Comparison of ENCODE assay signal across 8 cellular contexts in the genomic region with DNA sequence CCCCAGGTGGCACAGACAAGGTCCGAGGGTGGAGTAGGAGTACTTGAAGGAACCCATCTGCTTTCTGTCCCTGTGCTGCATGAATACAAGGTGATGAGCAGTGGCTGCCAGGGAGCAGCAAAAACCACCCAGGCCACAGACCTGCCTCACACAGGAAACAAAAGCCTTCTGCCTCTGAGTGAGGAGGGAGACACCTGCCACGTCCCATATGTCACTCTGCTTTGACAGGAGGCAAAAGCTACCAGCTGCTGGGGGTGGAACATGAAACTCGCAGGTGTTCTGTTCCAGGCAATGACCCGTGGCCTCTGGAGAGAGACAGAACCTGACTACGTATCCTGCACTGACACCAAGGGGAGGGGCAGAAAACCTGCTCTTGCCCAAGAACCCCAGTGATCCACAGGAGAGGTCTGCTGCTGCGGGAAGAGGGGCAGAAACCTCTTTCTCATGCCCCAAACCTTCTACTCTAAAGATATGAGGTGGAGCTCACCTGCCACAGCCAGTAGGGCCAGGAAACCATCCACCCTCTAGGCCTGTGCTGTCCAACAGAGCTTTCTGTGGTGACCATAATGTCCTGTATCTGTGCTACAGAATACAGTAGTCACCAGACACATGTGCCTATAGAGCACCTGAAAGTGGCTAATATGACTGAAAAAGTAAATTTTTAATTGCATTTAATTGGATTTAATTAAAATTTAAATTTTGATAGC.
DNase-seq lines count a peak whose midpoint lies in the region; ATAC-seq lines count a peak whose summit lies in the region.

No MANE protein-coding gene starts in this region.

- ATAC-seq in GM19452 (IDR thresholded peaks at IDR 0.05; ENCODE audit: unreplicated experiment) (peak; percentile 99), HG03175 (IDR thresholded peaks at IDR 0.05; ENCODE audit: unreplicated experiment) (peak; percentile 98)

- peak; percentile 97 for DNase-seq in DMS53 (lab: John Stamatoyannopoulos, UW)
- DNase-seq in NCI-H524 (lab: John Stamatoyannopoulos, UW) = peak; percentile 82 to 94
- DNase-seq in activated CD4-positive, CD25-positive, alpha-beta regulatory T cell treated with anti-CD3 and anti-CD28 coated beads, Interleukin-2, amount 50 U/mL, for 72 hours = no peak
- DNase-seq in trophoblast cell = no peak
- DNase-seq in NK-92 (lab: John Stamatoyannopoulos, UW; ENCODE audit: unreplicated experiment) = no peak
- no peak for DNase-seq in GM03348 (ENCODE audit: low spot score)

- H3K4me3 ChIP-seq in trophoblast cell (ENCODE audit: low read depth, low read length) = no peak overlapping the region

- H3K23ac ChIP-seq in trophoblast cell (ENCODE audit: low read length) = no peak overlapping the region

- H2BK12ac ChIP-seq in trophoblast cell (ENCODE audit: low read length) = no peak overlapping the region

- H3K9ac ChIP-seq in trophoblast cell (ENCODE audit: low read length) = no peak overlapping the region

- no CpG with 5 or more reads among the region's 6 CpGs for WGBS in trophoblast cell (ENCODE audit: extremely low coverage, insufficient coverage, insufficient read length)

- peaks cover 0 to 2% of the 10 kb centered on the region in 2 experiments for H3K4me1 ChIP-seq in trophoblast cell (ENCODE audit: control insufficient read depth in 1 of 2, insufficient read depth in 2 of 2, low read length in 2 of 2)

- no peak overlapping the region for H3K4ac ChIP-seq in trophoblast cell (ENCODE audit: low read depth, low read length)

- H3K79me2 ChIP-seq in trophoblast cell (ENCODE audit: control insufficient read depth, insufficient read depth, low read length, poor library complexity) = no peaks in the 10 kb centered on the region

- no peak overlapping the region for H2BK120ac ChIP-seq in trophoblast cell (ENCODE audit: insufficient read depth, low read length, poor library complexity)

- H3K4me2 ChIP-seq in trophoblast cell (ENCODE audit: low read length) = no peak overlapping the region

- no peak overlapping the region for H3K27ac ChIP-seq in trophoblast cell (ENCODE audit: low read depth, low read length)

- H4K8ac ChIP-seq in trophoblast cell (ENCODE audit: low read depth, low read length) = no peak overlapping the region

- no peak overlapping the region for H2AFZ ChIP-seq in trophoblast cell (ENCODE audit: insufficient read depth, low read length, poor library complexity)

- H2AK5ac ChIP-seq in trophoblast cell (ENCODE audit: low read length) = no peak overlapping the region

- no peak overlapping the region for H3K14ac ChIP-seq in trophoblast cell (ENCODE audit: low read length)

- no peak overlapping the region for H4K91ac ChIP-seq in trophoblast cell (ENCODE audit: low read depth, low read length)

- no peak overlapping the region for H3K18ac ChIP-seq in trophoblast cell (ENCODE audit: low read length)

- H3K27me3 ChIP-seq in trophoblast cell (ENCODE audit: insufficient read depth, low read length) = no peaks in the 10 kb centered on the region

- no peak overlapping the region for H2BK5ac ChIP-seq in trophoblast cell (ENCODE audit: low read depth, low read length, poor library complexity)

- H3K36me3 ChIP-seq in trophoblast cell (ENCODE audit: control insufficient read depth in 1 of 2, insufficient read depth in 2 of 2, low read length in 2 of 2) = peaks cover 3 to 5% of the 10 kb centered on the region in 2 experiments

- no peak overlapping the region for H4K12ac ChIP-seq in trophoblast cell (ENCODE audit: low read depth, low read length)

- H3K9me3 ChIP-seq in trophoblast cell (ENCODE audit: insufficient read depth, low read depth, low read length) = peaks cover 8% of the 10 kb centered on the region

- H3K79me1 ChIP-seq in trophoblast cell (ENCODE audit: low read length) = peaks cover 3% of the 10 kb centered on the region

Comparison
In these comparisons a context has a peak if more than half of its experiments do, and no peak if none do; other contexts are left out.
1. DNase-seq: peak in DMS53 (single experiment) and NCI-H524 (2 of 2); none in activated CD4-positive, CD25-positive, alpha-beta regulatory T cell treated with anti-CD3 and anti-CD28 coated beads, Interleukin-2, amount 50 U/mL, for 72 hours (single experiment), trophoblast cell (0 of 2), NK-92 (single experiment) and GM03348 (single experiment).